25 cellular contexts compared by ENCODE assay signal in genomic region chr2:130287656-130288026, GRCh38.
"Had no signal": no experiment of that assay in that cellular context is flagged by ENCODE, and none has a peak within 500 bp of the region (broad histone marks: within the 10 kb centered on the region; RNA-seq: fewer than 3 reads in every experiment).

No MANE protein-coding gene starts in this region.

- DNase-seq: activated CD4-positive, alpha-beta T cell treated with anti-CD3 and anti-CD28 coated beads for 36 hours; activated CD4-positive, alpha-beta T cell treated with anti-CD3 and anti-CD28 coated beads, Interleukin-2, amount 50 U/mL, for 1 hour; activated CD4-positive, alpha-beta T cell treated with anti-CD3 and anti-CD28 coated beads, Interleukin-2, amount 50 U/mL, for 48 hours; activated CD4-positive, CD25-positive, alpha-beta regulatory T cell; activated CD4-positive, CD25-positive, alpha-beta regulatory T cell treated with anti-CD3 and anti-CD28 coated beads, Interleukin-2, amount 50 U/mL, for 72 hours; activated CD8-positive, alpha-beta memory T cell treated with anti-CD3 and anti-CD28 coated beads for 24 hours; activated CD8-positive, alpha-beta T cell treated with anti-CD3 and anti-CD28 coated beads for 36 hours; activated effector memory CD4-positive, alpha-beta T cell treated with anti-CD3 and anti-CD28 coated beads, Interleukin-2, amount 50 U/mL, for 16 hours; activated naive CD4-positive, alpha-beta T cell treated with anti-CD3 and anti-CD28 coated beads for 36 hours; activated naive CD8-positive, alpha-beta T cell treated with anti-CD3 and anti-CD28 coated beads for 36 hours; activated naive CD8-positive, alpha-beta T cell treated with anti-CD3 and anti-CD28 coated beads, Interleukin-2, amount 50 U/mL, for 24 hours; activated T-cell treated with anti-CD3 and anti-CD28 coated beads, Interleukin-2, amount 50 U/mL, for 4 hours; adrenal gland; amygdala; aorta; caudate nucleus; cortex of kidney; dermis blood vessel endothelial cell; effector CD8-positive, alpha-beta T cell; esophagus squamous epithelium; foreskin melanocyte; T-helper 2 cell had no signal

- ATAC-seq: activated CD4-positive, alpha-beta T cell treated with anti-CD3 and anti-CD28 coated beads for 36 hours; activated CD8-positive, alpha-beta T cell treated with anti-CD3 and anti-CD28 coated beads for 36 hours; activated naive CD8-positive, alpha-beta T cell treated with anti-CD3 and anti-CD28 coated beads, Interleukin-2, amount 50 U/mL, for 24 hours; activated T-cell treated with anti-CD3 and anti-CD28 coated beads, Interleukin-2, amount 50 U/mL, for 4 hours; activated T-helper 17 cell treated with anti-CD3 and anti-CD28 coated beads, Interleukin-2, amount 50 U/mL, for 72 hours; body of pancreas; gastroesophageal sphincter had no signal
